Comparison of ENCODE assay signal across 28 cellular contexts in genomic region chr19:31943778-31944177, GRCh38.
DNase-seq lines count a peak whose midpoint lies in the region; ATAC-seq, FAIRE-seq and TF ChIP-seq lines count a peak whose summit lies in the region.
"Had no signal": no experiment of that assay in that cellular context is flagged by ENCODE, and none has a peak within 500 bp of the region (broad histone marks: within the 10 kb centered on the region; RNA-seq: fewer than 3 reads in every experiment).

No MANE protein-coding gene starts in this region.

- H3K36me3 ChIP-seq in HepG2 (replicated peaks in 1 of 2; ENCODE audit: control insufficient read depth in 1 of 2, insufficient read depth in 2 of 2, low read length in 2 of 2), result no peaks in the 10 kb centered on the region
- no peaks in the 10 kb centered on the region for H3K36me3 ChIP-seq in right lobe of liver
- H3K36me3 ChIP-seq in esophagus muscularis mucosa, result no peaks in the 10 kb centered on the region
- no peaks in the 10 kb centered on the region for H3K36me3 ChIP-seq in testis (ENCODE audit: low read depth, missing control alignments)
- H3K36me3 ChIP-seq: BE2C, BLaER1 had no signal

- no peak overlapping the region for H3K4me3 Mint-ChIP-seq in nephron
- H3K4me3 Mint-ChIP-seq: CD14-positive monocyte; CD4-positive, alpha-beta memory T cell; CD4-positive, CD25-positive, alpha-beta regulatory T cell; CD8-positive, alpha-beta memory T cell had no signal

- FAIRE-seq in HepG2 (lab: Jason Lieb, UNC), result no peak
- FAIRE-seq: GM12878, GM12892, GM18507 had no signal

- H3K4me2 ChIP-seq in HepG2 (ENCODE audit: low read depth, low read length), result no peak overlapping the region
- H3K4me2 ChIP-seq: BLaER1 had no signal

- H3K79me2 ChIP-seq in HepG2 (ENCODE audit: insufficient read depth, low read length), result no peaks in the 10 kb centered on the region

- no TSS peak for BruUV-seq in HepG2 (replicated peaks; lab: Mats Ljungman, UMichigan)

- ATAC-seq in HepG2 (no peak), right lobe of liver (no peak), GM21515 (IDR thresholded peaks at IDR 0.05; ENCODE audit: unreplicated experiment) (no peak)
- ATAC-seq: GM12878 had no signal

- H3K27ac ChIP-seq in HepG2 (ENCODE audit: extremely low read length, insufficient read depth, low read length), result no peak overlapping the region
- H3K27ac ChIP-seq in right lobe of liver, result no peak overlapping the region
- no peak overlapping the region for H3K27ac ChIP-seq in esophagus muscularis mucosa (replicated peaks in 1 of 4)
- peak overlapping the region in 1 of 2 donors; percentile 12 for H3K27ac ChIP-seq in testis
- H3K27ac ChIP-seq: 22Rv1, BLaER1 had no signal

- no peaks in the 10 kb centered on the region for H3K36me3 Mint-ChIP-seq in nephron (ENCODE audit: low read depth)
- H3K36me3 Mint-ChIP-seq: CD14-positive monocyte; CD4-positive, alpha-beta memory T cell; CD4-positive, CD25-positive, alpha-beta regulatory T cell; CD8-positive, alpha-beta memory T cell had no signal

- H3K27me3 ChIP-seq in HepG2 (ENCODE audit: control insufficient read depth in 1 of 2, insufficient read depth in 2 of 2, low read length in 2 of 2) (no peaks in the 10 kb centered on the region), right lobe of liver (no peaks in the 10 kb centered on the region), esophagus muscularis mucosa (no peaks in the 10 kb centered on the region), testis (no peaks in the 10 kb centered on the region)
- H3K27me3 ChIP-seq: BE2C, BLaER1 had no signal

- in situ Hi-C loops in HepG2 (cut with HindIII; ENCODE audit: extremely low pct_ligation_motif_present, low pct_unique_long_range_greater_than_20kb), result no loop called here

- peaks cover 47% of the 10 kb centered on the region for H3K4me1 Mint-ChIP-seq in nephron
- H3K4me1 Mint-ChIP-seq: CD4-positive, alpha-beta memory T cell; CD4-positive, CD25-positive, alpha-beta regulatory T cell; CD8-positive, alpha-beta memory T cell had no signal

- H4K20me1 ChIP-seq in HepG2 (ENCODE audit: insufficient read depth, low read length), result no peaks in the 10 kb centered on the region
- H4K20me1 ChIP-seq: BLaER1 had no signal

- H3K4me1 ChIP-seq in HepG2 (ENCODE audit: insufficient read depth, low read length) (no peaks in the 10 kb centered on the region), right lobe of liver (no peaks in the 10 kb centered on the region), esophagus muscularis mucosa (peaks cover 0 to 9% (median 0%) of the 10 kb centered on the region in 4 donors), testis (peaks cover 10% of the 10 kb centered on the region)
- H3K4me1 ChIP-seq: BE2C had no signal

- CTCF ChIA-PET in HepG2 (lab: Yijun Ruan, JAX; ENCODE audit: low intra/inter-chr PET ratio, low total read pairs), result no interaction called here

- 63% methylated on average over 11 of the region's 11 CpGs for WGBS in HepG2 (ENCODE audit: low lambda C conversion rate)
- 72% methylated on average over 10 of the region's 11 CpGs for WGBS in right lobe of liver (ENCODE audit: insufficient coverage, low coverage, low lambda C conversion rate, missing lambda C conversion rate)
- whole genome bisulfite sequencing in esophagus muscularis mucosa, result 83% methylated on average over 11 of the region's 11 CpGs
- WGBS in testis, 2 donors, result 65 to 69% methylated on average over 11 of the region's 11 CpGs

- intact Hi-C loops in HepG2 (cut with micrococcal nuclease; ENCODE audit: unreplicated experiment), result no loop called here
- intact Hi-C loops in right lobe of liver (cut with DNase I), result no loop called here
- intact Hi-C loops in esophagus muscularis mucosa (cut with DNase I), result no loop called here
- intact Hi-C loops in testis (cut with DNase I; ENCODE audit: low total_unique reads), result no loop called here

- no peak for TF ChIP-seq EP300 in HepG2 (IDR thresholded peaks at IDR 0.05; ENCODE audit: low read depth in 2 of 2, low read length in 2 of 2)
- no peak for TF ChIP-seq EP300 in HepG2 (CRISPR knock-in tag; IDR thresholded peaks at IDR 0.05; ENCODE audit: borderline replicate concordance)
- TF ChIP-seq EP300 in esophagus muscularis mucosa (IDR thresholded peaks at IDR 0.05), result no peak

- peaks cover 10% of the 10 kb centered on the region for H3K27me3 Mint-ChIP-seq in nephron (ENCODE audit: low read depth)
- H3K27me3 Mint-ChIP-seq: CD4-positive, alpha-beta memory T cell; CD4-positive, CD25-positive, alpha-beta regulatory T cell had no signal

- no peak overlapping the region for H3K9ac ChIP-seq in HepG2 (ENCODE audit: insufficient read depth, low read depth, low read length)
- H3K9ac ChIP-seq: BLaER1 had no signal

- TF ChIP-seq CTCF in HepG2 (CRISPR knock-in tag; IDR thresholded peaks at IDR 0.05) (no peak), right lobe of liver (IDR thresholded peaks at IDR 0.05) (no peak), esophagus muscularis mucosa (IDR thresholded peaks at IDR 0.05) (no peak), nephron (IDR thresholded peaks at IDR 0.05; ENCODE audit: unreplicated experiment in 3 of 3) (no peak), testis (IDR thresholded peaks at IDR 0.05) (no peak)

- TF ChIP-seq POLR2A in HepG2 (IDR thresholded peaks at IDR 0.05; ENCODE audit: insufficient read depth in 1 of 2, low read depth in 2 of 2, low read length in 2 of 2), result no peak
- no peak for TF ChIP-seq POLR2A in right lobe of liver (IDR thresholded peaks at IDR 0.05)
- TF ChIP-seq POLR2A in esophagus muscularis mucosa (IDR thresholded peaks at IDR 0.05; ENCODE audit: low read depth), result no peak
- no peak for TF ChIP-seq POLR2A in testis (IDR thresholded peaks at IDR 0.05)

- peak overlapping the region; percentile 62 to 87 (median 80) for H3K27ac Mint-ChIP-seq in nephron
- H3K27ac Mint-ChIP-seq: CD14-positive monocyte; CD4-positive, alpha-beta memory T cell; CD4-positive, CD25-positive, alpha-beta regulatory T cell; CD8-positive, alpha-beta memory T cell had no signal

- H3K4me3 ChIP-seq in HepG2 (replicated peaks in 1 of 3; ENCODE audit: insufficient read depth in 1 of 3, low read depth in 2 of 3, low read length in 3 of 3) (no peak overlapping the region), right lobe of liver (no peak overlapping the region), esophagus muscularis mucosa (no peak overlapping the region), testis (no peak overlapping the region)
- H3K4me3 ChIP-seq: BLaER1, GM12878 had no signal

- no peak overlapping the region for H2AFZ ChIP-seq in HepG2 (ENCODE audit: low read length)

- H3K9me3 ChIP-seq in HepG2 (ENCODE audit: low read length) (peaks cover 97% of the 10 kb centered on the region), right lobe of liver (no peaks in the 10 kb centered on the region), esophagus muscularis mucosa (no peaks in the 10 kb centered on the region), testis (no peaks in the 10 kb centered on the region)
- H3K9me3 ChIP-seq: BE2C, BLaER1 had no signal

- no peak for DNase-seq in HepG2 (ENCODE audit: low spot score)
- DNase-seq in right lobe of liver, result no peak
- DNase-seq in esophagus muscularis mucosa (ENCODE audit: extremely low spot score), result peak; percentile 72
- peak; percentile 38 for DNase-seq in testis
- DNase-seq in NCI-H1417 treated with DMSO at 0.1 percent for 48 hours (lab: John Stamatoyannopoulos, UW), result no peak
- no peak for DNase-seq in NCI-H1436 (lab: John Stamatoyannopoulos, UW)
- DNase-seq: ACHN; C1 segment of cervical spinal cord; CD4-positive, alpha-beta memory T cell; CD4-positive, CD25-positive, alpha-beta regulatory T cell; CD8-positive, alpha-beta memory T cell; COR-L47; DMS 273 treated with DMSO at 0.1 percent for 48 hours; DMS153; DMS53; DMS79; DND-41; EL; GDM1 had no signal

- no peaks in the 10 kb centered on the region for H3K9me3 Mint-ChIP-seq in nephron

- POLR2A ChIA-PET in HepG2 (lab: Yijun Ruan, JAX), result no interaction called here

- no peak for TF ChIP-seq RAD21 in HepG2 (CRISPR knock-in tag; IDR thresholded peaks at IDR 0.05)

TF ChIP-seq in HepG2, 621 proteins besides CTCF, POLR2A, EP300 and RAD21:
- TF ChIP-seq SATB2 (CRISPR knock-in tag; IDR thresholded peaks at IDR 0.05) (no peak), ATAD3A (CRISPR knock-in tag; IDR thresholded peaks at IDR 0.05) (no peak), MAFK (conservative IDR thresholded peaks at IDR 0.05 in 1 of 2, IDR thresholded peaks at IDR 0.05 in 1 of 2; ENCODE audit: low read length in 2 of 2) (peak in 1 of 2 experiments; percentile 58; a peak in 2 of 4 replicates), MBNL3 (CRISPR knock-in tag; conservative IDR thresholded peaks at IDR 0.05) (no peak), HBP1 (CRISPR knock-in tag; IDR thresholded peaks at IDR 0.05; ENCODE audit: low read depth) (no peak), MAFF (IDR thresholded peaks at IDR 0.05; ENCODE audit: low read depth, low read length) (0 out of 2 replicates have a peak, but pooled peaks have one; percentile 24), ZNF138 (CRISPR knock-in tag; IDR thresholded peaks at IDR 0.05; ENCODE audit: low read depth) (no peak)

Comparison
In these comparisons a context has a peak if more than half of its experiments do, and no peak if none do; other contexts are left out.
1. DNase-seq: peak in esophagus muscularis mucosa (single experiment) and testis (single experiment); none in HepG2 (single experiment), right lobe of liver (0 of 3), NCI-H1417 treated with DMSO at 0.1 percent for 48 hours (single experiment) and NCI-H1436 (single experiment).